Comparison of ENCODE assay signal across 9 cellular contexts in the genomic region with DNA sequence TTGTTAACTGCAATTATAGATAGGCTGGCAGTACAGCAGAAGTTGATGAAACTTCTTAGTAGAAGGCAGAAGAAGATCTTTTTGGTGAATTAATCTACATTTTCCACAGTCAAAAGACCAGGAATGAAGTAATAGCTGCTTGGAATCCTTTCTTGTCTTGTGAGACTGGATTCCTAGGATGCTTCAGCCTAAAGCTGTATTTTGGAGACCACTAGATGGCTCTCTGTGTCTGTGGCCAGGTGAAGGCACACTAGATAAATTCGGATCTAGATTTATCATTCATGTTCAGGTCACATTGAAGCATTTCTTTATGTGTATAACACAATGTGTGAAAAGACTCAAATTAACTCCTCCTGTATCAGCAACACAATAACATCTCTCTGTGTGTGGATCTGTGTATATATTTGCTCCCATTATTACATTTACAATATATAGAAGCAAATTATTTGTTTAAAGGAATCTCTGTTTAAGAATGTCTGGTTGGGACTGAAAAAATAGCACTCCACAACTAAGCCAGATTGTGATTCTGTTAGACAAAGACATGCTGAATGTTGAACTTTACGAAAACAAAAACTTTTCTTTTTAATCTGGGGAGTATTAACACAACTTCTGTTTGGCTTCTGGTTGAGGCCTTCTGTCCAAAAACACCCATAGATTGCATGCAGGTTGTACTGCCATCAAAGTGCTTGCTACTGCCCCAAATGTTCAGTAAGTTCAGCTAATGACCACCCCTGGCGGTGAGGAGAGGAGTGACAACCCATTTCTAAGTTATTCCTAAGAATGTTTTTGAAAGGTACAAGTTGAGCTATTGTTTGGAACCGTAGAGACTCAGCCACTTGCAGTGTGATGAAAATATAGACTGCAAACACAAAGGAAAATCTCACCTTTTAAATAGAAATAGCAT. TPM values are rescaled to one million over a fixed set of nuclear protein-coding genes. Genes with fewer than 3 reads are reported as not detected.
DNase-seq lines count a peak whose midpoint lies in the region; ATAC-seq and TF ChIP-seq lines count a peak whose summit lies in the region.
"Had no signal": no experiment of that assay in that cellular context is flagged by ENCODE, and none has a peak within 500 bp of the region (broad histone marks: within the 10 kb centered on the region; RNA-seq: fewer than 3 reads in every experiment).

No MANE protein-coding gene starts in this region.

- H3K36me3 ChIP-seq in endodermal cell (ENCODE audit: control insufficient read depth, insufficient read depth, low read length) = no peaks in the 10 kb centered on the region

- no peaks in the 10 kb centered on the region for H3K4me1 ChIP-seq in endodermal cell (ENCODE audit: control insufficient read depth, insufficient read depth, low read length)
- H3K4me1 ChIP-seq: parathyroid adenoma had no signal

- no peak overlapping the region for H3K27ac ChIP-seq in endodermal cell (ENCODE audit: low read depth, low read length)
- H3K27ac ChIP-seq: parathyroid adenoma had no signal

- H3K36me3 Mint-ChIP-seq in endodermal cell (ENCODE audit: low read depth) = no peaks in the 10 kb centered on the region

- no peaks in the 10 kb centered on the region for H3K27me3 ChIP-seq in endodermal cell (ENCODE audit: control insufficient read depth, insufficient read depth, low read length, poor library complexity, severe bottlenecking)

- no peaks in the 10 kb centered on the region for H3K27me3 Mint-ChIP-seq in endodermal cell (ENCODE audit: insufficient read depth)

- H3K9me3 ChIP-seq in endodermal cell (ENCODE audit: control insufficient read depth, low read length) = peaks cover 9% of the 10 kb centered on the region

- DNase-seq in DMS 273 (lab: John Stamatoyannopoulos, UW; ENCODE audit: unreplicated experiment) = peak; percentile 63
- no peak for DNase-seq in DMS 273 treated with DMSO at 0.1 percent for 48 hours (lab: John Stamatoyannopoulos, UW)
- DNase-seq in NCI-H69 (lab: John Stamatoyannopoulos, UW) = peak; percentile 82
- DNase-seq in endodermal cell = peak; percentile 66
- peak; percentile 22 for DNase-seq in putamen (ENCODE audit: low spot score)
- DNase-seq in middle frontal gyrus (ENCODE audit: extremely low spot score, low spot score) = no peak

- H3K4me3 Mint-ChIP-seq in endodermal cell = no peak overlapping the region

- peak; percentile 64 for TF ChIP-seq CTCF in endodermal cell (conservative IDR thresholded peaks at IDR 0.05)

- no peak overlapping the region for H3K4me3 ChIP-seq in endodermal cell (ENCODE audit: low read length)

- WGBS in endodermal cell (ENCODE audit: insufficient coverage in 1 of 2, insufficient read length in 1 of 2), 2 experiments = 27 to 59% methylated on average over 2 to 3 of the region's 4 CpGs

- H3K4me1 Mint-ChIP-seq in endodermal cell = no peaks in the 10 kb centered on the region

- no peak overlapping the region for H3K27ac Mint-ChIP-seq in endodermal cell

- ATAC-seq in GM18870 (IDR thresholded peaks at IDR 0.05; ENCODE audit: unreplicated experiment) (peak; percentile 95), HG03064 (IDR thresholded peaks at IDR 0.05; ENCODE audit: low read depth, unreplicated experiment) (peak; percentile 88)

- H3K9ac ChIP-seq in endodermal cell (ENCODE audit: extremely low read depth, low read length, poor library complexity, severe bottlenecking) = no peak overlapping the region
- H3K9ac ChIP-seq: parathyroid adenoma had no signal

- H3K9me3 Mint-ChIP-seq in endodermal cell = peaks cover 7% of the 10 kb centered on the region

RNA-seq across cellular contexts. Expression of a gene that starts 10.6 kb away (rescaled TPM):
- total RNA-seq in endodermal cell = not detected
- polyA plus RNA-seq in endodermal cell (2013, experiment 1 of 2) = 0.14 TPM
- polyA plus RNA-seq in endodermal cell (2013, experiment 2 of 2) = 0.21 TPM

Comparison
In these comparisons a context has a peak if more than half of its experiments do, and no peak if none do; other contexts are left out.
1. DNase-seq: peak in DMS 273 (single experiment), NCI-H69 (single experiment), endodermal cell (single experiment) and putamen (single experiment); none in DMS 273 treated with DMSO at 0.1 percent for 48 hours (single experiment) and middle frontal gyrus (single experiment).